Comparison of ENCODE assay signal across 8 cellular contexts in the genomic region with DNA sequence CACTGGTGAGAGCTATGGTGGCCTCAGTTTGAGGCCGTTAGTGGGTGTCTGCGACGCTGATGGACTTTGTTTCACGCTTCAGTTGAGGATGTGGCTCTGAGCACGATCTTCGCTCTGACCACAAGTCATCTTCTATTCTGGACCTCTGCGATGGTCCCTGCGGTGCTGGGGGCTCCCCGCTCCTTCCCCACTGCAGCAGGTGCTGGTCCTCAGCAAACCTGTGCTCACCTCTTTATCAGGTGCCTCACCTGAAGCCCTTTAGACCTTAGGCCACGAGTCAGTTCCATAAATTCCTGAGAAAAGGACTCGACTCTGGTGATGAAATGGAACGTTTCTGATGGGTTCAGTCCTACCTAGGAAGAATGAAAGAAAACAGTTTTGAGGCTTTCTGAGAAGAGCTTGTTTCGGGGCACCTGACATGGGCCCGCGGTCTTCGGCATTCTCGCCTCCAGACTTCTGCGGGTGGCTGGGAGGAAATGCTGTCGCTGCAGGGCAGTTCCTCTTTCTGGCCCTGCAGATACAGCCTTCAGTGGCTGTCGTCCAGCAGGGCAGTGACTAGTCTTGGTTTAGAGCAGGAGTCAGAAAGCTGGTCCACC. TPM values are rescaled to one million over a fixed set of nuclear protein-coding genes. Genes with fewer than 3 reads are reported as not detected.
DNase-seq lines count a peak whose midpoint lies in the region; ATAC-seq and TF ChIP-seq lines count a peak whose summit lies in the region.

No MANE protein-coding gene starts in this region.

- no peaks in the 10 kb centered on the region for H3K9me3 Mint-ChIP-seq in central memory CD8-positive, alpha-beta T cell
- no peaks in the 10 kb centered on the region for H3K9me3 Mint-ChIP-seq in stimulated activated naive CD8-positive, alpha-beta T cell treated with anti-CD3 and anti-CD28 coated beads, Interleukin-15, amount 100 ng/mL, for 72 hours
- H3K9me3 Mint-ChIP-seq in osteocyte (ENCODE audit: unreplicated experiment): no peaks in the 10 kb centered on the region

- H3K36me3 Mint-ChIP-seq in central memory CD8-positive, alpha-beta T cell (ENCODE audit: insufficient read depth): peaks cover 8% of the 10 kb centered on the region
- no peaks in the 10 kb centered on the region for H3K36me3 Mint-ChIP-seq in osteocyte (ENCODE audit: unreplicated experiment)

- H3K4me3 Mint-ChIP-seq in central memory CD8-positive, alpha-beta T cell: peak overlapping the region; percentile 65
- peak overlapping the region; percentile 81 to 82 for H3K4me3 Mint-ChIP-seq in stimulated activated naive CD8-positive, alpha-beta T cell treated with anti-CD3 and anti-CD28 coated beads, Interleukin-15, amount 100 ng/mL, for 72 hours
- H3K4me3 Mint-ChIP-seq in osteocyte (ENCODE audit: unreplicated experiment): no peak overlapping the region

- DNase-seq in AG20443 (ENCODE audit: low spot score): peak; percentile 4
- peak; percentile 38 to 64 for DNase-seq in Kasumi-1 (lab: John Stamatoyannopoulos, UW)
- DNase-seq in central memory CD8-positive, alpha-beta T cell (ENCODE audit: low spot score in 2 of 2): no peak
- peak in 1 of 2 donors; percentile 35 for DNase-seq in stimulated activated naive CD8-positive, alpha-beta T cell treated with anti-CD3 and anti-CD28 coated beads, Interleukin-15, amount 100 ng/mL, for 72 hours
- DNase-seq in NCI-H446 treated with DMSO at 0.1 percent for 48 hours (lab: John Stamatoyannopoulos, UW): no peak
- no peak for DNase-seq in osteocyte (ENCODE audit: extremely low spot score, unreplicated experiment)

- peaks cover 11% of the 10 kb centered on the region for H3K4me1 Mint-ChIP-seq in central memory CD8-positive, alpha-beta T cell
- H3K4me1 Mint-ChIP-seq in stimulated activated naive CD8-positive, alpha-beta T cell treated with anti-CD3 and anti-CD28 coated beads, Interleukin-15, amount 100 ng/mL, for 72 hours: peaks cover 56% of the 10 kb centered on the region
- H3K4me1 Mint-ChIP-seq in osteocyte (ENCODE audit: unreplicated experiment): peaks cover 10% of the 10 kb centered on the region

- ATAC-seq in GM19035 (IDR thresholded peaks at IDR 0.05; ENCODE audit: unreplicated experiment) (peak; percentile 47), HG02852 (IDR thresholded peaks at IDR 0.05; ENCODE audit: unreplicated experiment) (no peak)
- ATAC-seq in central memory CD8-positive, alpha-beta T cell (replicated peaks; ENCODE audit: extremely low read depth, poor library complexity, severe bottlenecking): no peak
- ATAC-seq in stimulated activated naive CD8-positive, alpha-beta T cell treated with anti-CD3 and anti-CD28 coated beads, Interleukin-15, amount 100 ng/mL, for 72 hours: peak; percentile 36

- TF ChIP-seq CTCF in osteocyte (IDR thresholded peaks at IDR 0.05): no peak

- no peaks in the 10 kb centered on the region for H3K27me3 Mint-ChIP-seq in central memory CD8-positive, alpha-beta T cell
- no peaks in the 10 kb centered on the region for H3K27me3 Mint-ChIP-seq in stimulated activated naive CD8-positive, alpha-beta T cell treated with anti-CD3 and anti-CD28 coated beads, Interleukin-15, amount 100 ng/mL, for 72 hours
- H3K27me3 Mint-ChIP-seq in osteocyte (ENCODE audit: unreplicated experiment): no peaks in the 10 kb centered on the region

- peak overlapping the region; percentile 78 for H3K27ac Mint-ChIP-seq in central memory CD8-positive, alpha-beta T cell (ENCODE audit: low read depth)
- peak overlapping the region in 1 of 2 donors; percentile 60 for H3K27ac Mint-ChIP-seq in stimulated activated naive CD8-positive, alpha-beta T cell treated with anti-CD3 and anti-CD28 coated beads, Interleukin-15, amount 100 ng/mL, for 72 hours
- no peak overlapping the region for H3K27ac Mint-ChIP-seq in osteocyte (ENCODE audit: unreplicated experiment)

RNA-seq across cellular contexts. Expression of gene KCTD5, which starts 4.7 kb away (rescaled TPM):
- 28.0 and 28.1 TPM in 2 replicates for total RNA-seq in osteocyte

RNA-seq across cellular contexts. Expression of gene PRSS27, which starts 33.0 kb away (rescaled TPM):
- total RNA-seq in osteocyte: 4.2 and 5.5 TPM in 2 replicates

Comparison
In these comparisons a context has a peak if more than half of its experiments do, and no peak if none do; other contexts are left out.
1. DNase-seq: peak in AG20443 (single experiment) and Kasumi-1 (2 of 2); none in central memory CD8-positive, alpha-beta T cell (0 of 2), NCI-H446 treated with DMSO at 0.1 percent for 48 hours (single experiment) and osteocyte (single experiment).
2. ATAC-seq: peak in GM19035 (single experiment) and stimulated activated naive CD8-positive, alpha-beta T cell treated with anti-CD3 and anti-CD28 coated beads, Interleukin-15, amount 100 ng/mL, for 72 hours (single experiment); none in central memory CD8-positive, alpha-beta T cell (single experiment) and HG02852 (single experiment).